In genomic region chr11:38130514-38130913, GRCh38 we compare ENCODE assay signal across 24 cellular contexts.
DNase-seq lines count a peak whose midpoint lies in the region; ATAC-seq and TF ChIP-seq lines count a peak whose summit lies in the region.
"Had no signal": no experiment of that assay in that cellular context is flagged by ENCODE, and none has a peak within 500 bp of the region (broad histone marks: within the 10 kb centered on the region; RNA-seq: fewer than 3 reads in every experiment).

No MANE protein-coding gene starts in this region.

- H2BK20ac ChIP-seq in H9 (ENCODE audit: low read depth, low read length, poor library complexity, severe bottlenecking) = no peak overlapping the region

- intact Hi-C loops in activated CD4-positive, alpha-beta T cell treated with anti-CD3 and anti-CD28 coated beads for 36 hours (cut with DNase I, micrococcal nuclease) = no loop called here

- no peak overlapping the region for H3K56ac ChIP-seq in H9 (ENCODE audit: insufficient read length, low read depth, low read length)

- no peak overlapping the region for H3K4me3 Mint-ChIP-seq in H9
- H3K4me3 Mint-ChIP-seq in nephron = no peak overlapping the region
- H3K4me3 Mint-ChIP-seq in osteocyte (ENCODE audit: unreplicated experiment) = no peak overlapping the region
- no peak overlapping the region for H3K4me3 Mint-ChIP-seq in activated CD4-positive, alpha-beta T cell treated with anti-CD3 and anti-CD28 coated beads for 36 hours
- H3K4me3 Mint-ChIP-seq: CD14-positive monocyte; CD4-positive, alpha-beta T cell; CD8-positive, alpha-beta memory T cell had no signal

- no peak overlapping the region for H3T11ph ChIP-seq in H9 (ENCODE audit: low read length)

- no peaks in the 10 kb centered on the region for H3K79me1 ChIP-seq in H9 (ENCODE audit: insufficient read depth, low read depth, low read length, poor library complexity, severe bottlenecking)

- H3K4me1 Mint-ChIP-seq in H9 = peaks cover 19 to 22% of the 10 kb centered on the region in 2 experiments
- H3K4me1 Mint-ChIP-seq in nephron = peaks cover 19% of the 10 kb centered on the region
- peaks cover 16% of the 10 kb centered on the region for H3K4me1 Mint-ChIP-seq in osteocyte (ENCODE audit: unreplicated experiment)
- H3K4me1 Mint-ChIP-seq in activated CD4-positive, alpha-beta T cell treated with anti-CD3 and anti-CD28 coated beads for 36 hours = no peaks in the 10 kb centered on the region
- H3K4me1 Mint-ChIP-seq: CD14-positive monocyte; CD8-positive, alpha-beta memory T cell had no signal

- POLR2A ChIA-PET in activated CD4-positive, alpha-beta T cell treated with anti-CD3 and anti-CD28 coated beads for 36 hours (lab: Charles Lee) = no interaction called here

- H3K18ac ChIP-seq in H9 (ENCODE audit: insufficient read length, low read depth, low read length) = no peak overlapping the region

- H2BK15ac ChIP-seq in H9 (ENCODE audit: low read depth, low read length) = no peak overlapping the region

- H3K4me1 ChIP-seq in H9 (ENCODE audit: insufficient read depth, low read length) = no peaks in the 10 kb centered on the region; the same call in 1 of the 2 replicates
- H3K4me1 ChIP-seq in HUES64 (ENCODE audit: insufficient read depth, low read length) = peaks cover 22% of the 10 kb centered on the region
- H3K4me1 ChIP-seq: A549; BE2C; BLaER1 treated with 17β-estradiol and CSF1 and Interleukin-3, amounts not matched to agents 10 nM and 100 nM had no signal

- H3K9me3 ChIP-seq in H9 (ENCODE audit: control insufficient read depth, low read depth, low read length) (no peaks in the 10 kb centered on the region), HUES64 (ENCODE audit: insufficient read depth, low read depth, low read length) (no peaks in the 10 kb centered on the region)
- H3K9me3 ChIP-seq: BE2C; BLaER1 treated with 17β-estradiol and CSF1 and Interleukin-3, amounts not matched to agents 10 nM and 100 nM had no signal

- no peaks in the 10 kb centered on the region for H3K27me3 Mint-ChIP-seq in H9 (ENCODE audit: low read depth)
- H3K27me3 Mint-ChIP-seq in nephron (ENCODE audit: low read depth) = no peaks in the 10 kb centered on the region
- H3K27me3 Mint-ChIP-seq in osteocyte (ENCODE audit: unreplicated experiment) = no peaks in the 10 kb centered on the region
- H3K27me3 Mint-ChIP-seq in activated CD4-positive, alpha-beta T cell treated with anti-CD3 and anti-CD28 coated beads for 36 hours = no peaks in the 10 kb centered on the region
- H3K27me3 Mint-ChIP-seq: CD4-positive, alpha-beta T cell; CD8-positive, alpha-beta memory T cell had no signal

- no peaks in the 10 kb centered on the region for H3K79me2 ChIP-seq in H9 (ENCODE audit: insufficient read depth, low read length)

- H3K36me3 Mint-ChIP-seq in H9 (ENCODE audit: insufficient read depth in 1 of 3, low read depth in 3 of 3) (peaks cover 3 to 17% (median 8%) of the 10 kb centered on the region in 3 experiments; a peak in 3 of 7 replicates), nephron (ENCODE audit: low read depth) (no peaks in the 10 kb centered on the region), osteocyte (ENCODE audit: unreplicated experiment) (no peaks in the 10 kb centered on the region)
- H3K36me3 Mint-ChIP-seq in activated CD4-positive, alpha-beta T cell treated with anti-CD3 and anti-CD28 coated beads for 36 hours (ENCODE audit: low read depth) = no peaks in the 10 kb centered on the region
- H3K36me3 Mint-ChIP-seq: CD14-positive monocyte; CD8-positive, alpha-beta memory T cell had no signal

- H3K36me3 ChIP-seq in HUES64 (ENCODE audit: insufficient read depth, low read length) = no peaks in the 10 kb centered on the region
- H3K36me3 ChIP-seq: BE2C; BLaER1 treated with 17β-estradiol and CSF1 and Interleukin-3, amounts not matched to agents 10 nM and 100 nM had no signal

- H3K27me3 ChIP-seq in H9 (ENCODE audit: insufficient read depth, low read length) = no peaks in the 10 kb centered on the region
- no peaks in the 10 kb centered on the region for H3K27me3 ChIP-seq in HUES64 (ENCODE audit: insufficient read depth, low read length)
- H3K27me3 ChIP-seq: BE2C; BLaER1 treated with 17β-estradiol and CSF1 and Interleukin-3, amounts not matched to agents 10 nM and 100 nM had no signal

- no peak overlapping the region for H2BK5ac ChIP-seq in H9 (ENCODE audit: insufficient read length, low read length)

- H4K5ac ChIP-seq in H9 (ENCODE audit: insufficient read length, low read depth, low read length) = no peak overlapping the region

- ATAC-seq in HG03442 (IDR thresholded peaks at IDR 0.05; ENCODE audit: unreplicated experiment) = no peak
- no peak for ATAC-seq in activated CD4-positive, alpha-beta T cell treated with anti-CD3 and anti-CD28 coated beads for 36 hours
- ATAC-seq: A549, GM12878 had no signal

- no peak overlapping the region for H3K23ac ChIP-seq in H9 (ENCODE audit: insufficient read length, low read depth, low read length)

- no peak for DNase-seq in H9
- no peak for DNase-seq in osteocyte (ENCODE audit: extremely low spot score, unreplicated experiment)
- DNase-seq in activated CD4-positive, alpha-beta T cell treated with anti-CD3 and anti-CD28 coated beads for 36 hours = no peak
- DNase-seq in HuH-7 (ENCODE audit: low spot score) = no peak
- DNase-seq in SW480 (ENCODE audit: low spot score) = no peak
- DNase-seq: 8988T; ACHN; AML-193; BE2C; CD4-positive, alpha-beta T cell; CD8-positive, alpha-beta memory T cell; DMS 273 treated with DMSO at 0.1 percent for 48 hours; DMS79; EL; GDM1; GOT3; HCEC 1CT had no signal

- no peak overlapping the region for H2BK12ac ChIP-seq in H9 (ENCODE audit: insufficient read length, low read depth, low read length)

- no peak overlapping the region for H3K14ac ChIP-seq in H9 (ENCODE audit: insufficient read depth, low read length)

- H4K8ac ChIP-seq in H9 (replicated peaks; ENCODE audit: insufficient read length, low read depth, low read length) = no peak overlapping the region

- H3K23me2 ChIP-seq in H9 (ENCODE audit: insufficient read length, low read depth, low read length, poor library complexity, severe bottlenecking) = no peaks in the 10 kb centered on the region

- no peak overlapping the region for H2BK120ac ChIP-seq in H9 (ENCODE audit: low read depth, low read length, poor library complexity, severe bottlenecking)

- H3K9ac ChIP-seq in H9 (ENCODE audit: extremely low read depth, insufficient read length, low read length) = no peak overlapping the region
- H3K9ac ChIP-seq in HUES64 (ENCODE audit: low read depth, low read length) = no peak overlapping the region
- H3K9ac ChIP-seq: BLaER1 treated with 17β-estradiol and CSF1 and Interleukin-3, amounts not matched to agents 10 nM and 100 nM had no signal

- H3K27ac ChIP-seq in H9 (ENCODE audit: insufficient read length, low read depth, low read length) = no peak overlapping the region
- H3K27ac ChIP-seq in HUES64 (ENCODE audit: low read depth, low read length) = peak overlapping the region; percentile 67
- H3K27ac ChIP-seq: A549; BLaER1 treated with 17β-estradiol and CSF1 and Interleukin-3, amounts not matched to agents 10 nM and 100 nM had no signal

- CTCF ChIA-PET in activated CD4-positive, alpha-beta T cell treated with anti-CD3 and anti-CD28 coated beads for 36 hours (lab: Charles Lee) = no interaction called here

- no peak overlapping the region; the same call in 1 of the 2 replicates for H3K4me3 ChIP-seq in HUES64 (ENCODE audit: low read length)
- H3K4me3 ChIP-seq: A549; BLaER1 treated with 17β-estradiol and CSF1 and Interleukin-3, amounts not matched to agents 10 nM and 100 nM; GM12878 had no signal

- H3K27ac Mint-ChIP-seq in H9 (peak overlapping the region in 2 of 3 experiments; percentile 28 to 88; a peak in 1 of 7 replicates), nephron (peak overlapping the region; percentile 30 to 70 (median 46)), osteocyte (ENCODE audit: unreplicated experiment) (peak overlapping the region; percentile 59)
- no peak overlapping the region for H3K27ac Mint-ChIP-seq in activated CD4-positive, alpha-beta T cell treated with anti-CD3 and anti-CD28 coated beads for 36 hours
- H3K27ac Mint-ChIP-seq: CD14-positive monocyte; CD4-positive, alpha-beta T cell; CD8-positive, alpha-beta memory T cell had no signal

- H2AK5ac ChIP-seq in H9 (ENCODE audit: insufficient read length, low read length) = no peak overlapping the region

- H3K4me2 ChIP-seq in H9 (ENCODE audit: insufficient read depth, insufficient read length, low read length) = no peak overlapping the region
- H3K4me2 ChIP-seq: A549; BLaER1 treated with 17β-estradiol and CSF1 and Interleukin-3, amounts not matched to agents 10 nM and 100 nM had no signal

- H3K9me3 Mint-ChIP-seq in H9 = peaks cover 5 to 12% of the 10 kb centered on the region in 2 experiments; a peak in 4 of 5 replicates
- H3K9me3 Mint-ChIP-seq in nephron = peaks cover 4% of the 10 kb centered on the region
- no peaks in the 10 kb centered on the region for H3K9me3 Mint-ChIP-seq in osteocyte (ENCODE audit: unreplicated experiment)
- H3K9me3 Mint-ChIP-seq in activated CD4-positive, alpha-beta T cell treated with anti-CD3 and anti-CD28 coated beads for 36 hours (ENCODE audit: low read depth) = peaks cover 5% of the 10 kb centered on the region

- no peak for TF ChIP-seq CTCF in H9 (conservative IDR thresholded peaks at IDR 0.05)
- TF ChIP-seq CTCF in nephron (IDR thresholded peaks at IDR 0.05; ENCODE audit: unreplicated experiment in 3 of 3) = no peak
- TF ChIP-seq CTCF in osteocyte (IDR thresholded peaks at IDR 0.05) = no peak

- no peaks in the 10 kb centered on the region for H4K20me1 ChIP-seq in H9 (ENCODE audit: control insufficient read depth, insufficient read depth, insufficient read length)
- H4K20me1 ChIP-seq: BLaER1 treated with 17β-estradiol and CSF1 and Interleukin-3, amounts not matched to agents 10 nM and 100 nM had no signal

- H3K4ac ChIP-seq in H9 (ENCODE audit: low read depth, low read length) = no peak overlapping the region

- no peak overlapping the region for H2AFZ ChIP-seq in H9 (ENCODE audit: low read length)

- no peak overlapping the region for H4K91ac ChIP-seq in H9 (ENCODE audit: insufficient read length, low read depth, low read length)
